8 cellular contexts compared by ENCODE assay signal in the genomic region with DNA sequence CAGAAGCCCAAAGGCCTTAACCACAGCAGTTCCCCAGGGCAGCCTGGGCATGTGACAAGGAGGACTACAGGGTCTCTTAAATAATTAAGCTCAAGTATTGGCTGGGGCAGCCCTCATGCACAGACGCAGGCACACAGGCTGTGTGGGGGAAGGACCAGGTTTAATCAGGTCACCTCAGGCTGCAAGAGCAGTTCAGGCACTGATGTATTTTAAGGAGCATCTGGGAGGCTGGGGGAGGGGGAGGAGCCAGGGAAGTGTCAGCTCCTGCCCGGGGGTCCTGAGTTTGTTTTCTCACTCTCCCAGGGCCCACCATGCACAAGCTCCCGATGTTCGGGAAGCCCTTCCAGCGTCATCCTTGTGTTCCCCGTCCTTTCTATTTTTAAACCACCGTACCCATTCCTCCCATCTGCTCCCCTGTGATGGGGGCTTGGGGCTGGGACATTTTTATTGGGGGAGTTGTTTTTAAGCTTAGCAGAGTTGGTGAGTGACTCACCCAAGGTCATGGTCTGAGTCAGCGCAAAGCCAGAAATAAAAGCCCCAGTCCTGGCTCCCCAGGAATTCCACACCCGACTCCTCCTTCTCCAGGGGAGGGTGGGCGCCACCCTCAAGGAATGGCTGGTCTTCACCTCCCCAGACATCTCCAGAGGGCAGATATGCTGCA. TPM values are rescaled to one million over a fixed set of nuclear protein-coding genes. Genes with fewer than 3 reads are reported as not detected.
DNase-seq lines count a peak whose midpoint lies in the region; ATAC-seq, FAIRE-seq and TF ChIP-seq lines count a peak whose summit lies in the region.
"Had no signal": no experiment of that assay in that cellular context is flagged by ENCODE, and none has a peak within 500 bp of the region (broad histone marks: within the 10 kb centered on the region; RNA-seq: fewer than 3 reads in every experiment).

No MANE protein-coding gene starts in this region.

- no peaks in the 10 kb centered on the region for H3K36me3 Mint-ChIP-seq in effector memory CD8-positive, alpha-beta T cell (ENCODE audit: insufficient read depth)
- H3K36me3 Mint-ChIP-seq: IgD-negative memory B cell had no signal

- TF ChIP-seq EP300 in ovary (IDR thresholded peaks at IDR 0.05), result peak; percentile 33

- no peak for TF ChIP-seq CTCF in HEK293 (tag by site-specific recombination; IDR thresholded peaks at IDR 0.05)
- TF ChIP-seq CTCF in mammary epithelial cell (conservative IDR thresholded peaks at IDR 0.05 in 1 of 2, IDR thresholded peaks at IDR 0.05 in 1 of 2; ENCODE audit: extremely low read depth in 1 of 2, insufficient read depth in 1 of 2, low read depth in 1 of 2, low read length in 2 of 2), result no peak
- TF ChIP-seq CTCF in ovary (IDR thresholded peaks at IDR 0.05), result no peak

- no peaks in the 10 kb centered on the region for H3K79me2 ChIP-seq in mammary epithelial cell (ENCODE audit: insufficient read depth, low read length)

- H3K9me3 ChIP-seq in HEK293 (ENCODE audit: control insufficient read depth, insufficient read depth, low read depth, low read length) (no peaks in the 10 kb centered on the region), mammary epithelial cell (replicated peaks; ENCODE audit: insufficient read depth, low read length) (no peaks in the 10 kb centered on the region), ovary (no peaks in the 10 kb centered on the region)

- TF ChIP-seq POLR2A in ovary (IDR thresholded peaks at IDR 0.05), result peak; percentile 40
- TF ChIP-seq POLR2A in GM12892 (IDR thresholded peaks at IDR 0.05; ENCODE audit: low read depth, low read length), result no peak

- H3K4me2 ChIP-seq in mammary epithelial cell (ENCODE audit: insufficient read depth, low read depth, low read length), result no peak overlapping the region

- WGBS in mammary epithelial cell (ENCODE audit: low coverage, missing lambda C conversion rate), result 71% methylated on average over 5 of the region's 10 CpGs
- WGBS in ovary, 3 donors, result 4 to 15% (median 4%) methylated on average over 10 of the region's 10 CpGs

- H3K27ac ChIP-seq in HEK293 (ENCODE audit: extremely low read depth, low read depth, low read length), result no peak overlapping the region
- no peak overlapping the region for H3K27ac ChIP-seq in mammary epithelial cell (ENCODE audit: insufficient read depth, low read depth, low read length)
- H3K27ac ChIP-seq in ovary, result peak overlapping the region; percentile 77 to 98

- FAIRE-seq in GM12892 (lab: Jason Lieb, UNC), result no peak

- no peaks in the 10 kb centered on the region for H3K9me3 Mint-ChIP-seq in effector memory CD8-positive, alpha-beta T cell
- H3K9me3 Mint-ChIP-seq: IgD-negative memory B cell had no signal

- ATAC-seq in effector memory CD8-positive, alpha-beta T cell (replicated peaks), result no peak

- intact Hi-C loops in mammary epithelial cell (cut with micrococcal nuclease), result no loop called here
- intact Hi-C loops in ovary (cut with DNase I), result no loop called here

- H3K4me1 Mint-ChIP-seq in effector memory CD8-positive, alpha-beta T cell (ENCODE audit: low read depth in 2 of 2), result no peaks in the 10 kb centered on the region
- H3K4me1 Mint-ChIP-seq: IgD-negative memory B cell had no signal

- POLR2A ChIA-PET in HEK293 (lab: Yijun Ruan, JAX), result interaction anchor here (0.6 to 12.8 kb wide), 6 partner anchors 12 to 117 kb away, joined by 3 to 105 read pairs (median 4); partner anchors contain the start of genes DESI1, PMM1 and TOB2

- no peak overlapping the region for H3K9ac ChIP-seq in mammary epithelial cell (ENCODE audit: insufficient read depth, low read length)

- CTCF ChIA-PET in HEK293 (lab: Yijun Ruan, JAX) (interaction anchor here (0.6 to 2.0 kb wide), 4 partner anchors 14 to 35 kb away, joined by 3 to 7 read pairs (median 4); partner anchors contain the start of gene POLR3H), mammary epithelial cell (lab: Charles Lee; ENCODE audit: low non-redundant PET) (no interaction called here)

- no peak overlapping the region for H2AFZ ChIP-seq in mammary epithelial cell (ENCODE audit: low read depth, low read length)

- H3K4me3 ChIP-seq in HEK293 (ENCODE audit: low read depth, low read length) (no peak overlapping the region), mammary epithelial cell (replicated peaks in 1 of 3; ENCODE audit: insufficient read depth in 1 of 3, low read depth in 2 of 3, low read length in 3 of 3) (no peak overlapping the region), ovary (peak overlapping the region; percentile 61)

- H3K36me3 ChIP-seq in HEK293 (ENCODE audit: control insufficient read depth in 2 of 2, insufficient read depth in 1 of 2, low read length in 2 of 2) (no peaks in the 10 kb centered on the region), mammary epithelial cell (ENCODE audit: insufficient read depth, low read length) (no peaks in the 10 kb centered on the region), ovary (no peaks in the 10 kb centered on the region)

- no peaks in the 10 kb centered on the region for H4K20me1 ChIP-seq in mammary epithelial cell (ENCODE audit: insufficient read depth, low read length)

- BruUV-seq in mammary epithelial cell (replicated peaks; lab: Mats Ljungman, UMichigan), result no TSS peak

- dilution Hi-C loops in mammary epithelial cell (cut with HindIII; ENCODE audit: low sequenced_read_pairs), result loop anchor here (5.0 kb wide), 2 partner anchors 44 to 76 kb away; no protein-coding TSS in a partner anchor

- H3K27me3 ChIP-seq in mammary epithelial cell (ENCODE audit: insufficient read depth, low read length) (no peaks in the 10 kb centered on the region), ovary (no peaks in the 10 kb centered on the region)

- H3K27ac Mint-ChIP-seq in effector memory CD8-positive, alpha-beta T cell, result no peak overlapping the region

- H3K4me1 ChIP-seq in HEK293 (ENCODE audit: control insufficient read depth, insufficient read depth, low read length) (peaks cover 3% of the 10 kb centered on the region), mammary epithelial cell (ENCODE audit: insufficient read depth, low read length) (peaks cover 15% of the 10 kb centered on the region), ovary (ENCODE audit: insufficient read depth) (peaks cover 25% of the 10 kb centered on the region)

- peak; percentile 30 for DNase-seq in mammary epithelial cell
- peak; percentile 77 to 89 (median 81) for DNase-seq in ovary
- no peak for DNase-seq in effector memory CD8-positive, alpha-beta T cell
- DNase-seq in GM12892 (ENCODE audit: insufficient read length), result no peak
- DNase-seq in NK-92 treated with Interleukin-12 subunit alpha and Interleukin-12 subunit beta, amount 100 ng/mL, for 24 hours (lab: John Stamatoyannopoulos, UW), result no peak
- DNase-seq: activated CD4-positive, CD25-positive, alpha-beta regulatory T cell had no signal

- no peak overlapping the region for H3K4me3 Mint-ChIP-seq in effector memory CD8-positive, alpha-beta T cell
- H3K4me3 Mint-ChIP-seq: IgD-negative memory B cell had no signal

- in situ Hi-C loops in mammary epithelial cell (cut with MboI; ENCODE audit: low sequenced_read_pairs in 2 of 2), result no loop called here

- H3K27me3 Mint-ChIP-seq in effector memory CD8-positive, alpha-beta T cell, result peaks cover 7 to 44% of the 10 kb centered on the region in 2 donors

TF ChIP-seq in HEK293, 187 proteins besides CTCF, POLR2A, EP300 and RAD21 (continues in another document):
- TF ChIP-seq ZNF544 (tag by site-specific recombination; IDR thresholded peaks at IDR 0.05) (no peak), HOXC10 (CRISPR knock-in tag; IDR thresholded peaks at IDR 0.05) (no peak), PRDM1 (tag by site-specific recombination; IDR thresholded peaks at IDR 0.05) (no peak), SP7 (tag by site-specific recombination; IDR thresholded peaks at IDR 0.05) (peak; percentile 26; the same call in 1 of the 2 replicates), ZNF138 (tag by site-specific recombination; IDR thresholded peaks at IDR 0.05; ENCODE audit: borderline replicate concordance) (no peak), ZNF221 (tag by site-specific recombination; IDR thresholded peaks at IDR 0.05; ENCODE audit: borderline replicate concordance) (no peak), ELK4 (IDR thresholded peaks at IDR 0.05; ENCODE audit: borderline replicate concordance, low read depth, low read length) (no peak), ZNF501 (tag by site-specific recombination; IDR thresholded peaks at IDR 0.05) (no peak), MYNN (tag by site-specific recombination; IDR thresholded peaks at IDR 0.05; ENCODE audit: borderline replicate concordance) (peak; percentile 83), WT1 (tag by site-specific recombination; IDR thresholded peaks at IDR 0.05) (0 out of 2 replicates have a peak, but pooled peaks have one; percentile 33)

RNA-seq across cellular contexts. Expression of gene CSDC2, which starts 2.4 kb away (rescaled TPM):
- total RNA-seq in mammary epithelial cell (1 to 10 TPM in 1 of 2 donors, under 1 TPM in 1; 0.09 to 1.0 TPM), ovary (100 to 1,000 TPM in 4 of 7 donors, 10 to 100 TPM in 3; 56.9 to 209 (median 101) TPM)
- polyA plus RNA-seq in mammary epithelial cell (not detected), ovary (100 to 1,000 TPM in 1 of 2 donors, 1 to 10 TPM in 1; 2.5 to 151 TPM)
- polyA minus RNA-seq in mammary epithelial cell, result not detected
- 0.36 TPM for polyA plus RNA-seq in GM12892 (2012; ENCODE audit: missing spikeins)
- polyA plus RNA-seq: IgD-negative memory B cell had no signal

RNA-seq across cellular contexts. Expression of gene POLR3H, which starts 18.9 kb away (rescaled TPM):
- 10 to 100 TPM; 17.2 to 47.0 TPM for total RNA-seq in mammary epithelial cell
- polyA plus RNA-seq in mammary epithelial cell, result 57.3 TPM
- polyA minus RNA-seq in mammary epithelial cell, result 72.2 TPM
- total RNA-seq in ovary, result 10 to 100 TPM; 17.2 to 84.6 (median 52.9) TPM
- polyA plus RNA-seq in ovary, result 10 to 100 TPM; 15.7 to 34.1 TPM
- polyA plus RNA-seq in GM12892 (2012; ENCODE audit: missing spikeins), result 15.2 TPM

RNA-seq across cellular contexts. Expression of gene PMM1, which starts 26.5 kb away (rescaled TPM):
- total RNA-seq in mammary epithelial cell (10 to 100 TPM; 21.2 to 44.8 TPM), ovary (10 to 100 TPM; 40.5 to 68.6 (median 55.7) TPM)
- polyA plus RNA-seq in mammary epithelial cell (62.8 TPM), ovary (10 to 100 TPM; 19.9 to 76.6 TPM)
- 21.9 TPM for polyA minus RNA-seq in mammary epithelial cell
- polyA plus RNA-seq in GM12892 (2012; ENCODE audit: missing spikeins), result 18.9 TPM

RNA-seq across cellular contexts. Expression of gene DESI1, which starts 57.7 kb away (rescaled TPM):
- 10 to 100 TPM; 40.2 to 66.8 TPM for total RNA-seq in mammary epithelial cell
- 38.1 TPM for polyA plus RNA-seq in mammary epithelial cell
- 50.3 TPM for polyA minus RNA-seq in mammary epithelial cell
- 10 to 100 TPM; 15.4 to 34.5 (median 22.8) TPM for total RNA-seq in ovary
- polyA plus RNA-seq in ovary, result 10 to 100 TPM; 10.8 to 26.9 TPM
- polyA plus RNA-seq in GM12892 (2012; ENCODE audit: missing spikeins), result 24.2 TPM

RNA-seq across cellular contexts. Expression of gene XRCC6, which starts 57.9 kb away (rescaled TPM):
- total RNA-seq in mammary epithelial cell, result 100 to 1,000 TPM; 223 to 263 TPM
- polyA plus RNA-seq in mammary epithelial cell, result 191 TPM
- polyA minus RNA-seq in mammary epithelial cell, result 333 TPM
- 100 to 1,000 TPM; 147 to 239 (median 200) TPM for total RNA-seq in ovary
- polyA plus RNA-seq in ovary, result 100 to 1,000 TPM; 165 to 380 TPM
- 514 TPM for polyA plus RNA-seq in GM12892 (2012; ENCODE audit: missing spikeins)

Comparison
In these comparisons a context has a peak if more than half of its experiments do, and no peak if none do; other contexts are left out.
1. H3K27ac ChIP-seq: peak in ovary (2 of 2); none in HEK293 (single experiment) and mammary epithelial cell (single experiment).
2. DNase-seq: peak in mammary epithelial cell (single experiment) and ovary (5 of 5); none in effector memory CD8-positive, alpha-beta T cell (0 of 3), GM12892 (single experiment) and NK-92 treated with Interleukin-12 subunit alpha and Interleukin-12 subunit beta, amount 100 ng/mL, for 24 hours (single experiment).
3. RNA of gene CSDC2, which starts 2.4 kb away (total RNA-seq): 56.9 to 209 TPM in ovary; 0.09 to 1.0 TPM in mammary epithelial cell; every median in the first group is over 10 times any median in the second.